Comparison of ENCODE assay signal across 8 cellular contexts in genomic region chr1:51518033-51518729, GRCh38. TPM values are rescaled to one million over a fixed set of nuclear protein-coding genes. Genes with fewer than 3 reads are reported as not detected.
A peak's percentile ranks its signal among the peaks of the same experiment; 100 is the strongest.
DNase-seq lines count a peak whose midpoint lies in the region; ATAC-seq, FAIRE-seq and TF ChIP-seq lines count a peak whose summit lies in the region.

No MANE protein-coding gene starts in this region.

- DNase-seq in Calu3 (peak; percentile 37), Kasumi-1 (lab: John Stamatoyannopoulos, UW) (peak; percentile 74 to 82), bronchial epithelial cell (ENCODE audit: low read depth) (peak; percentile 42), small intestine (peak; percentile 96)
- peak; percentile 29 for DNase-seq in T-helper 2 cell treated with Interferon-gamma antibody and Interleukin-4, amounts not matched to agents 5 μg/mL and 100 μg/mL, for 36 hours (ENCODE audit: low spot score)

- H3K36me3 ChIP-seq in bronchial epithelial cell (ENCODE audit: control insufficient read depth, insufficient read depth, low read length) (no peaks in the 10 kb centered on the region), small intestine (ENCODE audit: control insufficient read depth in 2 of 2, insufficient read depth in 2 of 2, low read length in 2 of 2) (no peaks in the 10 kb centered on the region)

- H3K4me1 Mint-ChIP-seq in Calu3 (ENCODE audit: low read depth, unreplicated experiment): peaks cover 37% of the 10 kb centered on the region
- peaks cover 51% of the 10 kb centered on the region for H3K4me1 Mint-ChIP-seq in T-helper 2 cell treated with Interferon-gamma antibody and Interleukin-4, amounts not matched to agents 5 μg/mL and 100 μg/mL, for 36 hours (ENCODE audit: low read depth)

- no peaks in the 10 kb centered on the region for H3K27me3 Mint-ChIP-seq in Calu3 (ENCODE audit: unreplicated experiment)
- no peaks in the 10 kb centered on the region for H3K27me3 Mint-ChIP-seq in T-helper 2 cell treated with Interferon-gamma antibody and Interleukin-4, amounts not matched to agents 5 μg/mL and 100 μg/mL, for 36 hours (ENCODE audit: low read depth)

- H3K4me3 ChIP-seq in bronchial epithelial cell (ENCODE audit: low read depth, low read length) (peak overlapping the region; percentile 54), small intestine (ENCODE audit: low read depth in 1 of 2, low read length in 2 of 2) (peak overlapping the region; percentile 94 to 96)

- H3K27ac ChIP-seq in small intestine (ENCODE audit: low read depth in 1 of 2, low read length in 1 of 2): peak overlapping the region; percentile 95 to 97

- H3K27me3 ChIP-seq in bronchial epithelial cell (ENCODE audit: control insufficient read depth, insufficient read depth, low read length) (no peaks in the 10 kb centered on the region), small intestine (ENCODE audit: control insufficient read depth in 2 of 2, insufficient read depth in 2 of 2, low read length in 2 of 2) (no peaks in the 10 kb centered on the region)

- TF ChIP-seq CTCF in Calu3 (IDR thresholded peaks at IDR 0.05; ENCODE audit: unreplicated experiment) (no peak), bronchial epithelial cell (IDR thresholded peaks at IDR 0.05; ENCODE audit: insufficient read depth, low read length, severe bottlenecking) (no peak)

- peaks cover 0 to 6% of the 10 kb centered on the region in 2 donors for H3K4me1 ChIP-seq in small intestine (ENCODE audit: control insufficient read depth in 2 of 2, insufficient read depth in 1 of 2, low read depth in 1 of 2, low read length in 1 of 2)

- WGBS in small intestine, 3 donors: 0 to 1% (median 1%) methylated on average over 23 to 26 of the region's 26 CpGs

- no peak for FAIRE-seq in bronchial epithelial cell (lab: Jason Lieb, UNC)
- FAIRE-seq in islet of Langerhans (lab: Jason Lieb, UNC): peak; percentile 65
- no peak for FAIRE-seq in small intestine (lab: Jason Lieb, UNC)

- peak overlapping the region; percentile 92 for H3K27ac Mint-ChIP-seq in Calu3 (ENCODE audit: unreplicated experiment)
- peak overlapping the region; percentile 91 for H3K27ac Mint-ChIP-seq in T-helper 2 cell treated with Interferon-gamma antibody and Interleukin-4, amounts not matched to agents 5 μg/mL and 100 μg/mL, for 36 hours

- CTCF ChIA-PET in Calu3 (lab: Charles Lee): interaction anchor here (1.1 kb wide), 1 partner anchor 17 kb away, joined by 3 read pairs; no protein-coding TSS in a partner anchor

- ATAC-seq in GM21360 (IDR thresholded peaks at IDR 0.05; ENCODE audit: unreplicated experiment) (peak; percentile 25), GM18873 (IDR thresholded peaks at IDR 0.05; ENCODE audit: low FRiP score, unreplicated experiment) (no peak)

- no TSS peak for BruUV-seq in Calu3 (replicated peaks; lab: Mats Ljungman, UMichigan)

- peaks cover 25% of the 10 kb centered on the region for H3K36me3 Mint-ChIP-seq in Calu3 (ENCODE audit: insufficient read depth, unreplicated experiment)
- peaks cover 4% of the 10 kb centered on the region for H3K36me3 Mint-ChIP-seq in T-helper 2 cell treated with Interferon-gamma antibody and Interleukin-4, amounts not matched to agents 5 μg/mL and 100 μg/mL, for 36 hours (ENCODE audit: low read depth)

- intact Hi-C loops in Calu3 (cut with micrococcal nuclease; ENCODE audit: unreplicated experiment): loop anchor here (5.0 kb wide), 1 partner anchor 49 kb away; no protein-coding TSS in a partner anchor

- H3K9me3 Mint-ChIP-seq in Calu3 (ENCODE audit: low read depth, unreplicated experiment): no peaks in the 10 kb centered on the region
- no peaks in the 10 kb centered on the region for H3K9me3 Mint-ChIP-seq in T-helper 2 cell treated with Interferon-gamma antibody and Interleukin-4, amounts not matched to agents 5 μg/mL and 100 μg/mL, for 36 hours

- H3K4me3 Mint-ChIP-seq in Calu3 (ENCODE audit: low read depth, unreplicated experiment): peak overlapping the region; percentile 91
- peak overlapping the region; percentile 88 for H3K4me3 Mint-ChIP-seq in T-helper 2 cell treated with Interferon-gamma antibody and Interleukin-4, amounts not matched to agents 5 μg/mL and 100 μg/mL, for 36 hours

- no peaks in the 10 kb centered on the region for H3K9me3 ChIP-seq in small intestine (ENCODE audit: control insufficient read depth, low read depth)

RNA-seq across cellular contexts. Expression of gene EPS15, which starts 0.9 kb away (rescaled TPM):
- total RNA-seq in Calu3 (2022): 50.0 and 51.2 TPM in 2 replicates
- total RNA-seq in bronchial epithelial cell: 34.8 and 37.8 TPM in 2 replicates
- 10 to 100 TPM; 14.1 to 15.3 (median 15.1) TPM for polyA plus RNA-seq in small intestine

Comparison
In these comparisons a context has a peak if more than half of its experiments do, and no peak if none do; other contexts are left out.
1. DNase-seq: peak in every context shown above with its lines; median percentile 96 in small intestine; 78 in Kasumi-1; 42 in bronchial epithelial cell; 37 in Calu3; 29 in T-helper 2 cell treated with Interferon-gamma antibody and Interleukin-4, amounts not matched to agents 5 μg/mL and 100 μg/mL, for 36 hours.